In genomic region chr13:30382836-30383525, GRCh38 we compare ENCODE assay signal across 19 cellular contexts. TPM values are rescaled to one million over a fixed set of nuclear protein-coding genes. Genes with fewer than 3 reads are reported as not detected.
A peak's percentile ranks its signal among the peaks of the same experiment; 100 is the strongest.
DNase-seq lines count a peak whose midpoint lies in the region; ATAC-seq and TF ChIP-seq lines count a peak whose summit lies in the region.
"Had no signal": no experiment of that assay in that cellular context is flagged by ENCODE, and none has a peak within 500 bp of the region (broad histone marks: within the 10 kb centered on the region; RNA-seq: fewer than 3 reads in every experiment).

No MANE protein-coding gene starts in this region.

- H3K4me3 ChIP-seq in right lobe of liver, result no peak overlapping the region
- H3K4me3 ChIP-seq: cardiac muscle cell, skin epidermis had no signal

- no peak overlapping the region for H3K27ac ChIP-seq in right lobe of liver
- H3K27ac ChIP-seq: cardiac muscle cell, parathyroid adenoma, skin epidermis, WERI-Rb-1 had no signal

- H3K36me3 ChIP-seq in right lobe of liver, result no peaks in the 10 kb centered on the region
- H3K36me3 ChIP-seq: cardiac muscle cell, WERI-Rb-1 had no signal

- H3K4me1 ChIP-seq in right lobe of liver, result peaks cover 0 to 7% (median 0%) of the 10 kb centered on the region in 4 donors
- H3K4me1 ChIP-seq: parathyroid adenoma had no signal

- no peak for TF ChIP-seq POLR2A in right lobe of liver (IDR thresholded peaks at IDR 0.05)

- intact Hi-C loops in right lobe of liver (cut with DNase I), result no loop called here

- H3K4me1 Mint-ChIP-seq in T-helper 1 cell treated with Interleukin-12 subunit alpha and Interleukin-12 subunit beta and Interleukin-4 antibody, amounts not matched to agents 30 μg/mL and 1 μg/mL, for 36 hours (ENCODE audit: low read depth), result peaks cover 37% of the 10 kb centered on the region

- TF ChIP-seq CTCF in right lobe of liver (IDR thresholded peaks at IDR 0.05), result no peak

- no peaks in the 10 kb centered on the region for H3K27me3 ChIP-seq in right lobe of liver
- H3K27me3 ChIP-seq: cardiac muscle cell had no signal

- WGBS in right lobe of liver (ENCODE audit: insufficient coverage, low coverage, low lambda C conversion rate, missing lambda C conversion rate), result 50% methylated on average over 2 of the region's 6 CpGs

- H3K9me3 ChIP-seq in right lobe of liver, result no peaks in the 10 kb centered on the region
- H3K9me3 ChIP-seq: SK-N-SH had no signal

- H3K36me3 Mint-ChIP-seq in T-helper 1 cell treated with Interleukin-12 subunit alpha and Interleukin-12 subunit beta and Interleukin-4 antibody, amounts not matched to agents 30 μg/mL and 1 μg/mL, for 36 hours (ENCODE audit: low read depth), result peaks cover 11% of the 10 kb centered on the region
- H3K36me3 Mint-ChIP-seq: stimulated activated effector memory CD8-positive, alpha-beta T cell treated with anti-CD3 and anti-CD28 coated beads, Interleukin-12 subunit alpha, Interleukin-12 subunit beta, amount 100 ng/mL, for 72 hours had no signal

- peaks cover 4% of the 10 kb centered on the region for H3K9me3 Mint-ChIP-seq in T-helper 1 cell treated with Interleukin-12 subunit alpha and Interleukin-12 subunit beta and Interleukin-4 antibody, amounts not matched to agents 30 μg/mL and 1 μg/mL, for 36 hours
- H3K9me3 Mint-ChIP-seq: stimulated activated effector memory CD8-positive, alpha-beta T cell treated with anti-CD3 and anti-CD28 coated beads, Interleukin-12 subunit alpha, Interleukin-12 subunit beta, amount 100 ng/mL, for 72 hours had no signal

- H3K27ac Mint-ChIP-seq in T-helper 1 cell treated with Interleukin-12 subunit alpha and Interleukin-12 subunit beta and Interleukin-4 antibody, amounts not matched to agents 30 μg/mL and 1 μg/mL, for 36 hours, result peak overlapping the region; percentile 45
- H3K27ac Mint-ChIP-seq: stimulated activated effector memory CD8-positive, alpha-beta T cell treated with anti-CD3 and anti-CD28 coated beads, Interleukin-12 subunit alpha, Interleukin-12 subunit beta, amount 100 ng/mL, for 72 hours had no signal

- DNase-seq in T-helper 1 cell (no peak), COLO668 (lab: John Stamatoyannopoulos, UW; ENCODE audit: unreplicated experiment) (peak; percentile 81), NCI-H82 (lab: John Stamatoyannopoulos, UW) (peak; percentile 90), right lobe of liver (no peak), hippocampal formation (lab: John Stamatoyannopoulos, UW) (no peak), cortex of kidney (lab: John Stamatoyannopoulos, UW) (no peak), medulla oblongata (ENCODE audit: extremely low spot score) (no peak)
- DNase-seq: ACHN; activated CD8-positive, alpha-beta memory T cell treated with anti-CD3 and anti-CD28 coated beads, Interleukin-2, amount 50 U/mL, for 48 hours; Calu3; effector memory CD4-positive, alpha-beta T cell; SK-N-SH; WERI-Rb-1 had no signal

- peak; percentile 65 to 85 (median 73) for ATAC-seq in right lobe of liver
- ATAC-seq: stimulated activated effector memory CD8-positive, alpha-beta T cell treated with anti-CD3 and anti-CD28 coated beads, Interleukin-12 subunit alpha, Interleukin-12 subunit beta, amount 100 ng/mL, for 72 hours had no signal

- peak overlapping the region; percentile 3 for H3K4me3 Mint-ChIP-seq in T-helper 1 cell treated with Interleukin-12 subunit alpha and Interleukin-12 subunit beta and Interleukin-4 antibody, amounts not matched to agents 30 μg/mL and 1 μg/mL, for 36 hours
- H3K4me3 Mint-ChIP-seq: stimulated activated effector memory CD8-positive, alpha-beta T cell treated with anti-CD3 and anti-CD28 coated beads, Interleukin-12 subunit alpha, Interleukin-12 subunit beta, amount 100 ng/mL, for 72 hours had no signal

- H3K27me3 Mint-ChIP-seq in T-helper 1 cell treated with Interleukin-12 subunit alpha and Interleukin-12 subunit beta and Interleukin-4 antibody, amounts not matched to agents 30 μg/mL and 1 μg/mL, for 36 hours (ENCODE audit: low read depth), result no peaks in the 10 kb centered on the region

RNA-seq across cellular contexts. Expression of gene UBE2L5, which starts 39.3 kb away (rescaled TPM):
- not detected for total RNA-seq in right lobe of liver
- total RNA-seq: Calu3, M059J had no signal

Comparison
In these comparisons a context has a peak if more than half of its experiments do, and no peak if none do; other contexts are left out.
1. DNase-seq: peak in COLO668 (single experiment) and NCI-H82 (single experiment); none in T-helper 1 cell (0 of 5), right lobe of liver (0 of 3), hippocampal formation (0 of 2), cortex of kidney (single experiment) and medulla oblongata (single experiment).